8 cellular contexts compared by ENCODE assay signal in the genomic region with DNA sequence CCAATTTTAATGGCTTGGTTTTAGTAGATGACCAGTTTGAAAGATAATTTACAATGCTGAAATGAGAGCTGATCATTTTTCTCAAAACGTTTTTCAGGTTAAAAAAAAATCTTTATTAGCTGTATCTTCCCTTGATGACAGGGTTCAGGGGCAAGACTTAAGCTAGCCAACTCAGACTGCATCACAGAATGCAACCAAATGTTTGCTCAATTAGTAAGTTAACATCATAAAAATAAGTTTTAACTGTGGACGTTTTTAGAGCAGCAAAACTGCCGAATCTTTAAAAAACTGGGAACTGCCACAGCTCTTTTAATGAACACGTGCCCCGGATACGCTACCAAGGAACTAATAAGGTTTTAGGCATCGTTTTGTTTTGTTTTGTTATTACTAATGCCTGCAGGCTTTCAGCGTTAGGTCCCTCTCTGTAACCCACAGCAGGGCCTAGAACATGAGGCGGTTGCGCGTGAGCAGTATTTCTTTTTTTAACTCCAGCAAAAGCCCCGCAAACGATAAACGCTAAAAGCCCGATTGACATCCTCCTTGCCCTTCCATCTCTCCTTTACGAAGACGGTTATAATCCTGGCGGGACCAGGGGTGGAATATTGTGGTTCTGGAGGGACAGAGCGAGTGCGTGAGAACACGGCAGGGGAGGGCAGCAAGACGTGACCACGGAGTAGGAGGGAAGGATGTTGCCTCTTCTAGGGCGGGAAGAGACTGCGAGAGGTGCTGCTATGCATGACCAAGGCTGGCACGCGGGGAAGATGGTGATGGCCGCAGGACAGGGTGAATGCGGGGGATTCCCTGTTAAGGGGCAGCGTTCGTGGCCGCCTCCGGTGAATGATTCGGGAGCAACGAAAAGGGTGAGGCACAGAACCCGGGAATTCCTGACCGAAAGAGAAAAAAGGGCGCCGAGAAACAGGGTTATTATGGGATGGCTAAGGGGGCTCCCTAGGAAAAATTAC.
DNase-seq lines count a peak whose midpoint lies in the region; ATAC-seq and TF ChIP-seq lines count a peak whose summit lies in the region.

No MANE protein-coding gene starts in this region.

- in situ Hi-C loops in T47D (cut with HindIII; ENCODE audit: low pct_unique_long_range_greater_than_20kb, low sequenced_read_pairs) = no loop called here

- no peak for TF ChIP-seq CTCF in AG10803 (conservative IDR thresholded peaks at IDR 0.05; ENCODE audit: low read length)
- no peak for TF ChIP-seq CTCF in WERI-Rb-1 (IDR thresholded peaks at IDR 0.05; ENCODE audit: low read depth, low read length)

- peaks cover 64% of the 10 kb centered on the region for H3K36me3 ChIP-seq in WERI-Rb-1

- peak; percentile 30 for ATAC-seq in GM19351 (IDR thresholded peaks at IDR 0.05; ENCODE audit: unreplicated experiment)

- peak overlapping the region; percentile 95 for H3K27ac ChIP-seq in WERI-Rb-1

- H3K4me3 ChIP-seq in AG10803 (ENCODE audit: low read length) (peak overlapping the region; percentile 99), WERI-Rb-1 (ENCODE audit: low read depth, low read length) (peak overlapping the region; percentile 95)

- H3K27me3 ChIP-seq in WERI-Rb-1 (ENCODE audit: insufficient read depth, low read depth, severe bottlenecking) = no peaks in the 10 kb centered on the region

- DNase-seq in AG10803 (ENCODE audit: low read depth) = peak; percentile 63
- DNase-seq in NCI-H1417 (lab: John Stamatoyannopoulos, UW) = peak; percentile 36 to 89 (median 89)
- peak; percentile 54 for DNase-seq in WERI-Rb-1
- peak; percentile 2 to 39 for DNase-seq in T47D (ENCODE audit: low read depth in 1 of 2, low spot score in 1 of 2)
- peak; percentile 70 for DNase-seq in islet precursor cell
- peak; percentile 74 for DNase-seq in stimulated activated CD4-positive, alpha-beta T cell treated with anti-CD3 and anti-CD28 coated beads, Interleukin-15, amount 100 ng/mL, for 24 hours
- no peak for DNase-seq in retina

- H3K9me3 ChIP-seq in WERI-Rb-1 (ENCODE audit: severe bottlenecking) = no peaks in the 10 kb centered on the region
